30 cellular contexts compared by ENCODE assay signal in the genomic region with DNA sequence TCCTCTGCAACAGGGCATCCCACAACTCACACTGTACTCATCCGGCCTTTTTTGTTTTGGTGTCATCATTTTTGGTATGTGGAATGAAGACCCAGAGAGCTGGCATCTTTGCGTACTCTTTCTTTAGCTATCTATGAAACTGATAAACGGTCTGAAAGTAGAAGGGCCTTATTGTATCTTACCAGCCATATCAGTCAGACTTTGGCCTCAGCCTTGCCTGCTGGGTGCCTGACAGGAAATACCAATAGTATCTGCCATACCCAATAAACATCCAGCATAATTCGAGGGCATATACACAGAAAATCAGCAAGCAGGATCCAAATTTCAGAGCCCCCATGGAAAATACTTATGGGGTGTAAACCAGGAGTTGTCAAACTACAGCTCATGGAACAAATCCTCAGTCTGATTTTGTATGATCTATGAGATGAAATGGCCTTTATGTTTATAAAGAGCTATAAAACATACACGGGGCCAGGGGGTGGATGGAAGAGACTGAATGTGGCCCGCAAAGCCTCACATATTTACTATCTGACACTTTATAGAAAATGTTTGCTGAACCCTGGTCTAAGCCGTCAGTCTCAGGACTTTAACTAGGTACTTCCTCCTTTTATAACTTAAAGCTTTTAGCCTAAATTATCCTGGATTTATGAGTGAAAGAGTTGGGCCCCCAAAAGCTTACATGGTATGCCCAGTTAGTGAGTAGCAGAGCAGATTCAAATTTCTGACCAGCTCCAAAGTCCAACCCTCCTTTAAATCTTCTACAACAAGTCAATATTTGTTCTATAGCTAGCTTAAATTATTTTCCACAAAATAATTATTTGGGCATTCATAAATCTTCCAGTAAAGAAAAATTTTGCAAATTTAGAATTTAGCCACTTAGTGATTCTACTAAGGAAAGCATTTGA.
"Had no signal": no experiment of that assay in that cellular context is flagged by ENCODE, and none has a peak within 500 bp of the region (broad histone marks: within the 10 kb centered on the region; RNA-seq: fewer than 3 reads in every experiment).

No MANE protein-coding gene starts in this region.

- FAIRE-seq: astrocyte, bronchial epithelial cell, TTC549 had no signal

- H3K27me3 ChIP-seq: brain microvascular endothelial cell, gastroesophageal sphincter had no signal

- H3K4me3 ChIP-seq: coronary artery, dorsolateral prefrontal cortex, esophagus muscularis mucosa, gastroesophageal sphincter had no signal

- H3K9me3 ChIP-seq: esophagus muscularis mucosa, gastroesophageal sphincter had no signal

- H3K27ac ChIP-seq: brain microvascular endothelial cell, coronary artery, dorsolateral prefrontal cortex, esophagus muscularis mucosa, foreskin keratinocyte, gastroesophageal sphincter, VCaP had no signal

- H3K36me3 ChIP-seq: brain microvascular endothelial cell, esophagus muscularis mucosa, gastroesophageal sphincter had no signal

- ATAC-seq: activated naive CD4-positive, alpha-beta T cell treated with anti-CD3 and anti-CD28 coated beads, Interleukin-2, amount 50 U/mL, for 72 hours; activated T-cell treated with anti-CD3 and anti-CD28 coated beads, Interleukin-2, amount 50 U/mL, for 72 hours; foreskin keratinocyte; gastroesophageal sphincter; T-helper 17 cell; WTC11 had no signal

- H3K4me1 ChIP-seq: esophagus muscularis mucosa, foreskin keratinocyte, gastroesophageal sphincter had no signal

- DNase-seq: activated CD4-positive, alpha-beta memory T cell treated with anti-CD3 and anti-CD28 coated beads, Interleukin-2, amount 10 ng/mL, durations not matched to agents 7 days and 5 days; activated CD4-positive, alpha-beta T cell treated with anti-CD3 and anti-CD28 coated beads for 1 hour; activated CD4-positive, alpha-beta T cell treated with anti-CD3 and anti-CD28 coated beads for 4 hours; activated CD4-positive, alpha-beta T cell treated with anti-CD3 and anti-CD28 coated beads, Interleukin-2, amount 10 ng/mL, durations not matched to agents 7 days and 5 days; activated CD4-positive, alpha-beta T cell treated with anti-CD3 and anti-CD28 coated beads, Interleukin-2, amount 50 U/mL, for 4 hours; activated CD8-positive, alpha-beta memory T cell treated with anti-CD3 and anti-CD28 coated beads, Interleukin-2, amount 50 U/mL, for 48 hours; activated gamma-delta T cell; activated naive CD4-positive, alpha-beta T cell; activated naive CD4-positive, alpha-beta T cell treated with anti-CD3 and anti-CD28 coated beads, Interleukin-2, amount 10 ng/mL, durations not matched to agents 7 days and 5 days; activated T-cell treated with anti-CD3 and anti-CD28 coated beads for 4 hours; activated T-cell treated with anti-CD3 and anti-CD28 coated beads, Interleukin-2, amount 50 U/mL, for 24 hours; activated T-cell treated with anti-CD3 and anti-CD28 coated beads, Interleukin-2, amount 50 U/mL, for 72 hours; amniotic stem cell; anterior cingulate cortex; brain microvascular endothelial cell; dorsolateral prefrontal cortex; effector memory CD4-positive, alpha-beta T cell; erythroblast; foreskin keratinocyte; T-helper 1 cell; T-helper 17 cell had no signal
